In genomic region chr15:101187820-101188516, GRCh38 we compare ENCODE assay signal across 9 cellular contexts.
DNase-seq lines count a peak whose midpoint lies in the region; ATAC-seq and TF ChIP-seq lines count a peak whose summit lies in the region.
"Had no signal": no experiment of that assay in that cellular context is flagged by ENCODE, and none has a peak within 500 bp of the region (broad histone marks: within the 10 kb centered on the region; RNA-seq: fewer than 3 reads in every experiment).

No MANE protein-coding gene starts in this region.

- BruUV-seq in Caco-2 (replicated peaks; lab: Mats Ljungman, UMichigan): no TSS peak

- H3K4me1 Mint-ChIP-seq in Caco-2 (ENCODE audit: low read depth, unreplicated experiment): peaks cover 7% of the 10 kb centered on the region

- DNase-seq in Caki2 (ENCODE audit: low read depth) (peak; percentile 71), HCEC 1CT (peak; percentile 86), adipocyte (ENCODE audit: low read depth) (peak; percentile 79), kidney tubule cell (ENCODE audit: low spot score) (peak; percentile 72), Caco-2 (no peak)
- DNase-seq in stimulated activated CD4-positive, alpha-beta T cell treated with anti-CD3 and anti-CD28 coated beads, Interleukin-12 subunit alpha, Interleukin-12 subunit beta, amount 100 ng/mL, for 4 hours: no peak

- peaks cover 8% of the 10 kb centered on the region for H3K36me3 Mint-ChIP-seq in Caco-2 (ENCODE audit: insufficient read depth, unreplicated experiment)

- H3K36me3 ChIP-seq in adipocyte (ENCODE audit: control insufficient read depth, insufficient read depth, low read length, severe bottlenecking) (no peaks in the 10 kb centered on the region), urinary bladder (ENCODE audit: insufficient read depth) (no peaks in the 10 kb centered on the region), Caco-2 (ENCODE audit: control insufficient read depth, insufficient read depth, low read length) (no peaks in the 10 kb centered on the region)

- peaks cover 38% of the 10 kb centered on the region for H3K4me1 ChIP-seq in adipocyte (ENCODE audit: control insufficient read depth, insufficient read depth, low read length)
- peaks cover 2% of the 10 kb centered on the region for H3K4me1 ChIP-seq in urinary bladder (ENCODE audit: insufficient read depth)
- no peaks in the 10 kb centered on the region for H3K4me1 ChIP-seq in Caco-2

- H3K27ac Mint-ChIP-seq in Caco-2 (ENCODE audit: unreplicated experiment): no peak overlapping the region
- H3K27ac Mint-ChIP-seq: memory B cell had no signal

- no peak overlapping the region for H3K4me3 Mint-ChIP-seq in Caco-2 (ENCODE audit: unreplicated experiment)
- H3K4me3 Mint-ChIP-seq: memory B cell had no signal

- H3K27me3 ChIP-seq in adipocyte (replicated peaks; ENCODE audit: control insufficient read depth, insufficient read depth, low read length) (no peaks in the 10 kb centered on the region), Caco-2 (replicated peaks; ENCODE audit: control insufficient read depth, insufficient read depth, low read length) (no peaks in the 10 kb centered on the region)

- H3K9me3 ChIP-seq in adipocyte (ENCODE audit: control insufficient read depth, low read length): no peaks in the 10 kb centered on the region
- no peaks in the 10 kb centered on the region for H3K9me3 ChIP-seq in Caco-2

- H3K9me3 Mint-ChIP-seq in Caco-2 (ENCODE audit: unreplicated experiment): no peaks in the 10 kb centered on the region
- H3K9me3 Mint-ChIP-seq: memory B cell had no signal

- CTCF ChIA-PET in Caco-2 (lab: Charles Lee): no interaction called here

- no peak for TF ChIP-seq CTCF in Caco-2 (IDR thresholded peaks at IDR 0.05; ENCODE audit: insufficient read depth in 1 of 2, low read depth in 1 of 2, low read length in 1 of 2, severe bottlenecking in 1 of 2, unreplicated experiment in 1 of 2)

- in situ Hi-C loops in Caki2 (cut with HindIII; ENCODE audit: low pct_unique_long_range_greater_than_20kb, low sequenced_read_pairs): no loop called here

- H3K9ac ChIP-seq in adipocyte (ENCODE audit: low read length): peak overlapping the region; percentile 63

- no peak for ATAC-seq in HG03460 (IDR thresholded peaks at IDR 0.05; ENCODE audit: unreplicated experiment)

- H3K27ac ChIP-seq in urinary bladder (ENCODE audit: low read depth): peak overlapping the region; percentile 65

- no peaks in the 10 kb centered on the region for H3K27me3 Mint-ChIP-seq in Caco-2 (ENCODE audit: insufficient read depth, unreplicated experiment)
- H3K27me3 Mint-ChIP-seq: memory B cell had no signal

- intact Hi-C loops in Caco-2 (cut with micrococcal nuclease; ENCODE audit: unreplicated experiment): no loop called here

- WGBS in urinary bladder: 28% methylated on average over 17 of the region's 17 CpGs

- POLR2A ChIA-PET in Caco-2 (lab: Charles Lee): no interaction called here

- H3K4me3 ChIP-seq in adipocyte (ENCODE audit: low read length) (peak overlapping the region; percentile 73), urinary bladder (ENCODE audit: low read depth, low read length) (peak overlapping the region; percentile 24), Caco-2 (ENCODE audit: low read depth, low read length) (no peak overlapping the region)

Comparison
In these comparisons a context has a peak if more than half of its experiments do, and no peak if none do; other contexts are left out.
1. DNase-seq: peak in Caki2 (single experiment), HCEC 1CT (single experiment), adipocyte (single experiment) and kidney tubule cell (single experiment); none in Caco-2 (0 of 2) and stimulated activated CD4-positive, alpha-beta T cell treated with anti-CD3 and anti-CD28 coated beads, Interleukin-12 subunit alpha, Interleukin-12 subunit beta, amount 100 ng/mL, for 4 hours (single experiment).